In the genomic region with DNA sequence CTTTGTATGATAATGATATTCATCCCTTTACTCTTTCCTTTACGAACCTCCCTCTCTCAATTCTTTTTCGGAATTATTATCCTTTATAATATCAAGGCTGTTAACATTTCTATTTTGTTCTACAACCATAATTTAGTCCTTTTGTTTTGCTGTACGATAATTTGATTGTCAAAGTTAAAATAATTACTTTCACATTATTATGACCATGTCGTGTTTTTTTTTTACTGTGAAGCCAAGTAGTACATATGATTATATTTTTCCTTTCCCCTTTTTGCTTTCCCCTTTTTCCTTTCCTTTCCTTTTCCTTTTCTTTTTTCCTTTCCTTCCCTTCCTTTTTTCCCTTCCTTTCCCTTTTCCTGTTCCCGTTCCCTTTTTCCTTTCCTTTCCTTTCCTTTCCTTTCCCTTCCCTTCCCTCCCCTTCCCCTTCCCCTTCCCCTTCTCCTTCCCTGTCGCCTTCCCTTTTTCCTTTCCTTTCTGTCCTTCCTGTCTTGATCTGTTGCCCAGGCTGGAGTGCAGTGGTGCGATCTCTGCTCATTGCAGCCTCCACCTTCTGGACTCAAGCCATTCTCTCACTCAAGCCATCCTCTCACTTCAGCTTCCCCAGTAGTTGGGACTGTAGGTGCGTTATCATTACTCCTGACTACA, we compare ENCODE assay signal across 1 cellular context.
A peak's percentile ranks its signal among the peaks of the same experiment; 100 is the strongest.
TF ChIP-seq lines count a peak whose summit lies in the region.

No MANE protein-coding gene starts in this region.

TF ChIP-seq in K562, 482 proteins besides CTCF, POLR2A, EP300 and RAD21 (continued from another document and continues in another):
- TF ChIP-seq GABPA (tag; conservative IDR thresholded peaks at IDR 0.05; ENCODE audit: low read depth) (no peak), ZNF23 (CRISPR knock-in tag; IDR thresholded peaks at IDR 0.05) (no peak), KLF10 (CRISPR knock-in tag; IDR thresholded peaks at IDR 0.05) (no peak), SMAD2 (IDR thresholded peaks at IDR 0.05; ENCODE audit: low read depth, low read length) (no peak), KLF16 (IDR thresholded peaks at IDR 0.05) (no peak), SNRNP70 (optimal IDR thresholded peaks at IDR 0.05; ENCODE audit: low read depth, low read length) (no peak), ZNF324 (CRISPR knock-in tag; IDR thresholded peaks at IDR 0.05) (no peak), TAL1 (IDR thresholded peaks at IDR 0.05) (no peak), ETV6 (IDR thresholded peaks at IDR 0.05; ENCODE audit: borderline replicate concordance in 1 of 2, low read depth in 2 of 2, low read length in 1 of 2) (peak in 1 of 2 experiments; percentile 56; a peak in 1 of 4 replicates), ETV6 (CRISPR knock-in tag; IDR thresholded peaks at IDR 0.05; ENCODE audit: borderline replicate concordance) (no peak), ZNF77 (CRISPR knock-in tag; IDR thresholded peaks at IDR 0.05) (no peak), GABPB2 (CRISPR knock-in tag; conservative IDR thresholded peaks at IDR 0.05) (no peak), RUNX1 (IDR thresholded peaks at IDR 0.05; ENCODE audit: low read depth) (no peak), MEIS2 (IDR thresholded peaks at IDR 0.05; ENCODE audit: partially characterized antibody) (no peak), KDM1A (IDR thresholded peaks at IDR 0.05) (0 out of 4 replicates have a peak, but pooled peaks of 1 of the 2 experiments have one; percentile 13), ARID2 (IDR thresholded peaks at IDR 0.05) (peak; percentile 89), RBBP5 (IDR thresholded peaks at IDR 0.05; ENCODE audit: borderline replicate concordance, insufficient read depth, low read length, poor library complexity, severe bottlenecking) (no peak), ZKSCAN8 (CRISPR knock-in tag; IDR thresholded peaks at IDR 0.05) (no peak), BRD4 (IDR thresholded peaks at IDR 0.05) (no peak), CHAMP1 (IDR thresholded peaks at IDR 0.05) (peak; percentile 63; the same call in 1 of the 2 replicates), NFIX (CRISPR knock-in tag; IDR thresholded peaks at IDR 0.05; ENCODE audit: low read depth) (no peak), ZSCAN29 (IDR thresholded peaks at IDR 0.05) (no peak), TAF9B (IDR thresholded peaks at IDR 0.05; ENCODE audit: partially characterized antibody) (peak; percentile 16), LEF1 (IDR thresholded peaks at IDR 0.05) (no peak), GATAD2A (IDR thresholded peaks at IDR 0.05) (peak; percentile 82; the same call in 1 of the 2 replicates), NFIC (IDR thresholded peaks at IDR 0.05) (peak; percentile 67; the same call in 1 of the 2 replicates), RBM25 (IDR thresholded peaks at IDR 0.05; ENCODE audit: low read depth, low read length, severe bottlenecking) (no peak), RFX7 (CRISPR knock-in tag; IDR thresholded peaks at IDR 0.05) (no peak), XRCC4 (IDR thresholded peaks at IDR 0.05; ENCODE audit: extremely low read depth, insufficient read depth, insufficient read length) (no peak), ZFX (CRISPR knock-in tag; IDR thresholded peaks at IDR 0.05) (no peak), SREBF1 (IDR thresholded peaks at IDR 0.05; ENCODE audit: borderline replicate concordance, low read depth, low read length) (no peak), ARID3B (CRISPR knock-in tag; IDR thresholded peaks at IDR 0.05; ENCODE audit: borderline replicate concordance) (no peak), MECOM (CRISPR knock-in tag; IDR thresholded peaks at IDR 0.05) (no peak), CREM (IDR thresholded peaks at IDR 0.05; ENCODE audit: low read depth) (no peak), CBX1 (IDR thresholded peaks at IDR 0.05; ENCODE audit: low read depth) (no peak), SMARCE1 (IDR thresholded peaks at IDR 0.05) (peak; percentile 74; the same call in 1 of the 2 replicates), EGR1 (conservative IDR thresholded peaks at IDR 0.05) (no peak), ZBTB9 (CRISPR knock-in tag; IDR thresholded peaks at IDR 0.05) (no peak), E2F1 (CRISPR knock-in tag; IDR thresholded peaks at IDR 0.05) (no peak), KAT8 (IDR thresholded peaks at IDR 0.05; ENCODE audit: low read depth) (no peak), ZNF780A (CRISPR knock-in tag; IDR thresholded peaks at IDR 0.05) (no peak), TSC22D4 (tag; IDR thresholded peaks at IDR 0.05) (no peak), ZNF184 (CRISPR knock-in tag; IDR thresholded peaks at IDR 0.05) (no peak), KDM5B (IDR thresholded peaks at IDR 0.05; ENCODE audit: insufficient replicate concordance, low read depth, low read length) (no peak), NCOA1 (IDR thresholded peaks at IDR 0.05; ENCODE audit: low read depth) (0 out of 2 replicates have a peak, but pooled peaks have one; percentile 28), PTBP1 (IDR thresholded peaks at IDR 0.05; ENCODE audit: low read depth, low read length) (no peak), TBP (optimal IDR thresholded peaks at IDR 0.05; ENCODE audit: low read depth, low read length) (no peak), CBFA2T3 (IDR thresholded peaks at IDR 0.05) (no peak), CHD4 (IDR thresholded peaks at IDR 0.05; ENCODE audit: insufficient read depth, insufficient replicate concordance, low read depth, low read length, poor library complexity, severe bottlenecking) (no peak), NRF1 (conservative IDR thresholded peaks at IDR 0.05 in 1 of 2, IDR thresholded peaks at IDR 0.05 in 1 of 2) (peak; percentile 10 to 11; a peak in 1 of 4 replicates), WHSC1 (IDR thresholded peaks at IDR 0.05; ENCODE audit: low read length) (no peak)
- TF ChIP-seq, protein P1, sequence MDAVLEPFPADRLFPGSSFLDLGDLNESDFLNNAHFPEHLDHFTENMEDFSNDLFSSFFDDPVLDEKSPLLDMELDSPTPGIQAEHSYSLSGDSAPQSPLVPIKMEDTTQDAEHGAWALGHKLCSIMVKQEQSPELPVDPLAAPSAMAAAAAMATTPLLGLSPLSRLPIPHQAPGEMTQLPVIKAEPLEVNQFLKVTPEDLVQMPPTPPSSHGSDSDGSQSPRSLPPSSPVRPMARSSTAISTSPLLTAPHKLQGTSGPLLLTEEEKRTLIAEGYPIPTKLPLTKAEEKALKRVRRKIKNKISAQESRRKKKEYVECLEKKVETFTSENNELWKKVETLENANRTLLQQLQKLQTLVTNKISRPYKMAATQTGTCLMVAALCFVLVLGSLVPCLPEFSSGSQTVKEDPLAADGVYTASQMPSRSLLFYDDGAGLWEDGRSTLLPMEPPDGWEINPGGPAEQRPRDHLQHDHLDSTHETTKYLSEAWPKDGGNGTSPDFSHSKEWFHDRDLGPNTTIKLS (IDR thresholded peaks at IDR 0.05; ENCODE audit: borderline replicate concordance, low read depth) = no peak
- TF ChIP-seq, protein P2, sequence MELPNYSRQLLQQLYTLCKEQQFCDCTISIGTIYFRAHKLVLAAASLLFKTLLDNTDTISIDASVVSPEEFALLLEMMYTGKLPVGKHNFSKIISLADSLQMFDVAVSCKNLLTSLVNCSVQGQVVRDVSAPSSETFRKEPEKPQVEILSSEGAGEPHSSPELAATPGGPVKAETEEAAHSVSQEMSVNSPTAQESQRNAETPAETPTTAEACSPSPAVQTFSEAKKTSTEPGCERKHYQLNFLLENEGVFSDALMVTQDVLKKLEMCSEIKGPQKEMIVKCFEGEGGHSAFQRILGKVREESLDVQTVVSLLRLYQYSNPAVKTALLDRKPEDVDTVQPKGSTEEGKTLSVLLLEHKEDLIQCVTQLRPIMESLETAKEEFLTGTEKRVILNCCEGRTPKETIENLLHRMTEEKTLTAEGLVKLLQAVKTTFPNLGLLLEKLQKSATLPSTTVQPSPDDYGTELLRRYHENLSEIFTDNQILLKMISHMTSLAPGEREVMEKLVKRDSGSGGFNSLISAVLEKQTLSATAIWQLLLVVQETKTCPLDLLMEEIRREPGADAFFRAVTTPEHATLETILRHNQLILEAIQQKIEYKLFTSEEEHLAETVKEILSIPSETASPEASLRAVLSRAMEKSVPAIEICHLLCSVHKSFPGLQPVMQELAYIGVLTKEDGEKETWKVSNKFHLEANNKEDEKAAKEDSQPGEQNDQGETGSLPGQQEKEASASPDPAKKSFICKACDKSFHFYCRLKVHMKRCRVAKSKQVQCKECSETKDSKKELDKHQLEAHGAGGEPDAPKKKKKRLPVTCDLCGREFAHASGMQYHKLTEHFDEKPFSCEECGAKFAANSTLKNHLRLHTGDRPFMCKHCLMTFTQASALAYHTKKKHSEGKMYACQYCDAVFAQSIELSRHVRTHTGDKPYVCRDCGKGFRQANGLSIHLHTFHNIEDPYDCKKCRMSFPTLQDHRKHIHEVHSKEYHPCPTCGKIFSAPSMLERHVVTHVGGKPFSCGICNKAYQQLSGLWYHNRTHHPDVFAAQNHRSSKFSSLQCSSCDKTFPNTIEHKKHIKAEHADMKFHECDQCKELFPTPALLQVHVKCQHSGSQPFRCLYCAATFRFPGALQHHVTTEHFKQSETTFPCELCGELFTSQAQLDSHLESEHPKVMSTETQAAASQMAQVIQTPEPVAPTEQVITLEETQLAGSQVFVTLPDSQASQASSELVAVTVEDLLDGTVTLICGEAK (IDR thresholded peaks at IDR 0.05) = peak; percentile 50
- TF ChIP-seq, protein P2 (CRISPR knock-in tag; IDR thresholded peaks at IDR 0.05) = no peak
